18 cellular contexts compared by ENCODE assay signal in genomic region chr7:78024591-78024990, GRCh38.
DNase-seq lines count a peak whose midpoint lies in the region; ATAC-seq and TF ChIP-seq lines count a peak whose summit lies in the region.
"Had no signal": no experiment of that assay in that cellular context is flagged by ENCODE, and none has a peak within 500 bp of the region (broad histone marks: within the 10 kb centered on the region; RNA-seq: fewer than 3 reads in every experiment).

No MANE protein-coding gene starts in this region.

- H3K79me2 ChIP-seq in Karpas-422 (ENCODE audit: low read length) = no peaks in the 10 kb centered on the region

- no peak overlapping the region for H3K27ac Mint-ChIP-seq in activated B cell treated with CpG ODN at 0.5 μM for 24 hours
- no peak overlapping the region for H3K27ac Mint-ChIP-seq in naive B cell
- no peak overlapping the region for H3K27ac Mint-ChIP-seq in stimulated activated naive B cell treated with anti-CD40 and anti-IgM and Interleukin-4, amounts not matched to agents 10 μg/mL and 1 μg/mL and 100 μg/mL, for 72 hours
- H3K27ac Mint-ChIP-seq: B cell; CD4-positive, alpha-beta T cell; CD8-positive, alpha-beta T cell had no signal

- H3K4me1 Mint-ChIP-seq in activated B cell treated with CpG ODN at 0.5 μM for 24 hours (peaks cover 5% of the 10 kb centered on the region), naive B cell (peaks cover 0 to 10% (median 6%) of the 10 kb centered on the region in 3 donors)
- peaks cover 2 to 8% of the 10 kb centered on the region in 2 donors for H3K4me1 Mint-ChIP-seq in stimulated activated naive B cell treated with anti-CD40 and anti-IgM and Interleukin-4, amounts not matched to agents 10 μg/mL and 1 μg/mL and 100 μg/mL, for 72 hours

- H3K4me3 ChIP-seq in BLaER1 (no peak overlapping the region), Karpas-422 (ENCODE audit: low read length) (no peak overlapping the region), WERI-Rb-1 (ENCODE audit: low read depth, low read length) (no peak overlapping the region)
- H3K4me3 ChIP-seq: A549 had no signal

- H2AFZ ChIP-seq in Karpas-422 (ENCODE audit: low read length) = no peak overlapping the region

- peaks cover 40% of the 10 kb centered on the region for H3K4me1 ChIP-seq in BLaER1
- peaks cover 7% of the 10 kb centered on the region for H3K4me1 ChIP-seq in Karpas-422 (ENCODE audit: low read length)
- H3K4me1 ChIP-seq: Caco-2 had no signal

- no peaks in the 10 kb centered on the region for H3K9me2 ChIP-seq in Karpas-422 (replicated peaks; ENCODE audit: insufficient read depth, low read length)

- ATAC-seq in activated B cell treated with CpG ODN at 0.5 μM for 24 hours (ENCODE audit: low read depth) (peak; percentile 73), naive B cell (ENCODE audit: low read depth in 2 of 2) (no peak), Right ventricle myocardium superior (ENCODE audit: poor library complexity) (no peak)
- peak; percentile 63 to 68 for ATAC-seq in stimulated activated naive B cell treated with anti-CD40 and anti-IgM and Interleukin-4, amounts not matched to agents 10 μg/mL and 1 μg/mL and 100 μg/mL, for 72 hours (replicated peaks)
- ATAC-seq: A549; CD8-positive, alpha-beta T cell had no signal

- POLR2A ChIA-PET in activated B cell treated with CpG ODN at 0.5 μM for 24 hours (lab: Charles Lee) = interaction anchor here (0.5 kb wide), 1 partner anchor 164 kb away, joined by 3 read pairs; no protein-coding TSS in a partner anchor

- no peaks in the 10 kb centered on the region for H3K27me3 ChIP-seq in BLaER1
- no peaks in the 10 kb centered on the region for H3K27me3 ChIP-seq in Karpas-422 (ENCODE audit: low read length)
- no peaks in the 10 kb centered on the region for H3K27me3 ChIP-seq in WERI-Rb-1 (ENCODE audit: insufficient read depth, low read depth, severe bottlenecking)

- no peak for TF ChIP-seq CTCF in activated B cell treated with CpG ODN at 0.5 μM for 24 hours (IDR thresholded peaks at IDR 0.05)
- no peak for TF ChIP-seq CTCF in WERI-Rb-1 (IDR thresholded peaks at IDR 0.05; ENCODE audit: low read depth, low read length)

- H4K20me1 ChIP-seq in BLaER1 (no peaks in the 10 kb centered on the region), Karpas-422 (ENCODE audit: insufficient read depth, low read depth, low read length) (no peaks in the 10 kb centered on the region)

- DNase-seq in activated B cell treated with CpG ODN at 0.5 μM for 24 hours = no peak
- DNase-seq in naive B cell = peak; percentile 17
- no peak for DNase-seq in stimulated activated naive B cell treated with anti-CD40 and anti-IgM and Interleukin-4, amounts not matched to agents 10 μg/mL and 1 μg/mL and 100 μg/mL, for 72 hours
- no peak for DNase-seq in Karpas-422
- DNase-seq in Right ventricle myocardium superior = no peak
- no peak for DNase-seq in WERI-Rb-1
- DNase-seq: AML-193; Caco-2; Calu3; CD4-positive, alpha-beta T cell; CD8-positive, alpha-beta T cell; DMS79 treated with DMSO at 0.1 percent for 48 hours; GF-D8 had no signal

- H3K4me2 ChIP-seq in BLaER1 = peak overlapping the region; percentile 31
- H3K4me2 ChIP-seq in Karpas-422 (ENCODE audit: low read depth, low read length, poor library complexity, severe bottlenecking) = no peak overlapping the region
- H3K4me2 ChIP-seq: A549 had no signal

- intact Hi-C loops in activated B cell treated with CpG ODN at 0.5 μM for 24 hours (cut with micrococcal nuclease) (loop anchor here (5.0 to 10.0 kb wide), 3 partner anchors 367 to 1150 kb away; no protein-coding TSS in a partner anchor), Right ventricle myocardium superior (cut with DNase I) (no loop called here)

- no peaks in the 10 kb centered on the region for H3K9me3 ChIP-seq in BLaER1
- no peaks in the 10 kb centered on the region for H3K9me3 ChIP-seq in Karpas-422 (ENCODE audit: low read length)
- H3K9me3 ChIP-seq in WERI-Rb-1 (ENCODE audit: severe bottlenecking) = no peaks in the 10 kb centered on the region
- H3K9me3 ChIP-seq: A549, Caco-2 had no signal

- H3K27ac ChIP-seq in BLaER1 = no peak overlapping the region
- no peak overlapping the region for H3K27ac ChIP-seq in Karpas-422 (ENCODE audit: low read length)
- no peak overlapping the region for H3K27ac ChIP-seq in WERI-Rb-1
- H3K27ac ChIP-seq: 22Rv1, A549, C4-2B had no signal

- CTCF ChIA-PET in activated B cell treated with CpG ODN at 0.5 μM for 24 hours (lab: Charles Lee) = interaction anchor here (1.8 kb wide), 1 partner anchor 16 kb away, joined by 7 read pairs; no protein-coding TSS in a partner anchor

- H3K36me3 ChIP-seq in BLaER1 = no peaks in the 10 kb centered on the region
- no peaks in the 10 kb centered on the region for H3K36me3 ChIP-seq in Karpas-422 (ENCODE audit: insufficient read depth, low read length)
- H3K36me3 ChIP-seq in WERI-Rb-1 = no peaks in the 10 kb centered on the region

- H3K9me3 Mint-ChIP-seq in activated B cell treated with CpG ODN at 0.5 μM for 24 hours (no peaks in the 10 kb centered on the region), naive B cell (no peaks in the 10 kb centered on the region)
- no peaks in the 10 kb centered on the region for H3K9me3 Mint-ChIP-seq in stimulated activated naive B cell treated with anti-CD40 and anti-IgM and Interleukin-4, amounts not matched to agents 10 μg/mL and 1 μg/mL and 100 μg/mL, for 72 hours
- H3K9me3 Mint-ChIP-seq: CD4-positive, alpha-beta T cell; CD8-positive, alpha-beta T cell had no signal

- no peak overlapping the region for H3K4me3 Mint-ChIP-seq in activated B cell treated with CpG ODN at 0.5 μM for 24 hours
- no peak overlapping the region for H3K4me3 Mint-ChIP-seq in naive B cell
- H3K4me3 Mint-ChIP-seq in stimulated activated naive B cell treated with anti-CD40 and anti-IgM and Interleukin-4, amounts not matched to agents 10 μg/mL and 1 μg/mL and 100 μg/mL, for 72 hours = no peak overlapping the region
- H3K4me3 Mint-ChIP-seq: B cell; CD4-positive, alpha-beta T cell; CD8-positive, alpha-beta T cell had no signal

- H3K27me3 Mint-ChIP-seq in activated B cell treated with CpG ODN at 0.5 μM for 24 hours (peaks cover 1% of the 10 kb centered on the region), naive B cell (no peaks in the 10 kb centered on the region)
- no peaks in the 10 kb centered on the region for H3K27me3 Mint-ChIP-seq in stimulated activated naive B cell treated with anti-CD40 and anti-IgM and Interleukin-4, amounts not matched to agents 10 μg/mL and 1 μg/mL and 100 μg/mL, for 72 hours

- H3K9ac ChIP-seq in BLaER1 (no peak overlapping the region), Karpas-422 (ENCODE audit: low read length) (no peak overlapping the region)

- H3K36me3 Mint-ChIP-seq in activated B cell treated with CpG ODN at 0.5 μM for 24 hours (ENCODE audit: low read depth) (no peaks in the 10 kb centered on the region), naive B cell (no peaks in the 10 kb centered on the region)
- no peaks in the 10 kb centered on the region for H3K36me3 Mint-ChIP-seq in stimulated activated naive B cell treated with anti-CD40 and anti-IgM and Interleukin-4, amounts not matched to agents 10 μg/mL and 1 μg/mL and 100 μg/mL, for 72 hours
- H3K36me3 Mint-ChIP-seq: CD8-positive, alpha-beta T cell had no signal

Comparison
In these comparisons a context has a peak if more than half of its experiments do, and no peak if none do; other contexts are left out.
1. ATAC-seq: peak in activated B cell treated with CpG ODN at 0.5 μM for 24 hours (single experiment) and stimulated activated naive B cell treated with anti-CD40 and anti-IgM and Interleukin-4, amounts not matched to agents 10 μg/mL and 1 μg/mL and 100 μg/mL, for 72 hours (2 of 2); none in naive B cell (0 of 2) and Right ventricle myocardium superior (single experiment).